ENCODE assay signal across 13 cellular contexts in the genomic region with DNA sequence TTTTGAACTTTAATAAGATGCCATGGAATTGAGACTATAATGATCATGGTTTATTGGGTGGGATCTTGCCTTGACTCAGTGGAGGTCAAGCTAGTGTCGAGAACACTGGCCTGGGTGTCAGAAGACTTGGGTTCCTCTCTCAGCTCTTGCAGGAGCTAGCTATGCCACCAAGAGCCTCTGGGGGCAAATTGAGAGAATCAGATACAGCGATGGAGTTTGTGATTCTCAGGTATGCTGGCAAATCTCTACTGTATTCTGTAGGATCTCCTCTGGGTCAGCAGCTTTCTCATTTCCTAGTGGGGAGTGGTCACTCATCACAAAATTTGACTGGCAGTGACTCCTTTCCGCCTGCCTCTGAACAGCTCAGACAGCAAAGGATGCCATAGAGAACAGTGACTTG.
"Had no signal": no experiment of that assay in that cellular context is flagged by ENCODE, and none has a peak within 500 bp of the region (broad histone marks: within the 10 kb centered on the region; RNA-seq: fewer than 3 reads in every experiment).

No MANE protein-coding gene starts in this region.

- H3K4me1 ChIP-seq: ascending aorta, gastroesophageal sphincter, pancreas, upper lobe of right lung had no signal

- H3K9me3 Mint-ChIP-seq: activated naive CD4-positive, alpha-beta T cell treated with anti-CD3 and anti-CD28 coated beads for 36 hours; activated T-helper 17 cell treated with anti-CD3 and anti-CD28 coated beads, Interleukin-2, amount 50 U/mL, for 72 hours; stimulated activated naive CD8-positive, alpha-beta T cell treated with anti-CD3 and anti-CD28 coated beads, Interleukin-15, amount 100 ng/mL, for 72 hours had no signal

- H3K4me3 ChIP-seq: ascending aorta, dorsolateral prefrontal cortex, gastroesophageal sphincter, pancreas, upper lobe of right lung had no signal

- H3K36me3 ChIP-seq: ascending aorta, gastroesophageal sphincter, pancreas, upper lobe of right lung had no signal

- H3K9me3 ChIP-seq: ascending aorta, gastroesophageal sphincter, pancreas, upper lobe of right lung had no signal

- H3K27ac ChIP-seq: ascending aorta, dorsolateral prefrontal cortex, gastroesophageal sphincter, pancreas, upper lobe of right lung had no signal

- H3K27ac Mint-ChIP-seq: activated naive CD4-positive, alpha-beta T cell treated with anti-CD3 and anti-CD28 coated beads for 36 hours; activated T-helper 17 cell treated with anti-CD3 and anti-CD28 coated beads, Interleukin-2, amount 50 U/mL, for 72 hours; naive B cell had no signal

- H3K27me3 Mint-ChIP-seq: activated T-helper 17 cell treated with anti-CD3 and anti-CD28 coated beads, Interleukin-2, amount 50 U/mL, for 72 hours; naive B cell; stimulated activated naive CD8-positive, alpha-beta T cell treated with anti-CD3 and anti-CD28 coated beads, Interleukin-15, amount 100 ng/mL, for 72 hours had no signal

- H3K27me3 ChIP-seq: ascending aorta, dorsolateral prefrontal cortex, gastroesophageal sphincter, pancreas, upper lobe of right lung had no signal

- DNase-seq: activated CD4-positive, alpha-beta T cell treated with anti-CD3 and anti-CD28 coated beads, Interleukin-2, amount 50 U/mL, for 1 hour; activated naive CD4-positive, alpha-beta T cell treated with anti-CD3 and anti-CD28 coated beads for 36 hours; dorsolateral prefrontal cortex; erythroblast; naive B cell; pancreas; stimulated activated CD4-positive, alpha-beta T cell treated with anti-CD3 and anti-CD28 coated beads, Interleukin-1b, Interleukin-23, amount 100 ng/mL, for 48 hours; stimulated activated naive CD8-positive, alpha-beta T cell treated with anti-CD3 and anti-CD28 coated beads, Interleukin-15, amount 100 ng/mL, for 72 hours; upper lobe of right lung had no signal

- H3K4me3 Mint-ChIP-seq: activated naive CD4-positive, alpha-beta T cell treated with anti-CD3 and anti-CD28 coated beads for 36 hours; activated T-helper 17 cell treated with anti-CD3 and anti-CD28 coated beads, Interleukin-2, amount 50 U/mL, for 72 hours; naive B cell; stimulated activated naive CD8-positive, alpha-beta T cell treated with anti-CD3 and anti-CD28 coated beads, Interleukin-15, amount 100 ng/mL, for 72 hours had no signal

- H3K36me3 Mint-ChIP-seq: naive B cell had no signal

- ATAC-seq: activated T-helper 17 cell treated with anti-CD3 and anti-CD28 coated beads, Interleukin-2, amount 50 U/mL, for 72 hours; gastroesophageal sphincter; left lobe of liver; pancreas; stimulated activated naive CD8-positive, alpha-beta T cell treated with anti-CD3 and anti-CD28 coated beads, Interleukin-15, amount 100 ng/mL, for 72 hours; upper lobe of right lung had no signal

- H3K4me1 Mint-ChIP-seq: activated T-helper 17 cell treated with anti-CD3 and anti-CD28 coated beads, Interleukin-2, amount 50 U/mL, for 72 hours; naive B cell; stimulated activated naive CD8-positive, alpha-beta T cell treated with anti-CD3 and anti-CD28 coated beads, Interleukin-15, amount 100 ng/mL, for 72 hours had no signal
